Comparison of ENCODE assay signal across 11 cellular contexts in the genomic region with DNA sequence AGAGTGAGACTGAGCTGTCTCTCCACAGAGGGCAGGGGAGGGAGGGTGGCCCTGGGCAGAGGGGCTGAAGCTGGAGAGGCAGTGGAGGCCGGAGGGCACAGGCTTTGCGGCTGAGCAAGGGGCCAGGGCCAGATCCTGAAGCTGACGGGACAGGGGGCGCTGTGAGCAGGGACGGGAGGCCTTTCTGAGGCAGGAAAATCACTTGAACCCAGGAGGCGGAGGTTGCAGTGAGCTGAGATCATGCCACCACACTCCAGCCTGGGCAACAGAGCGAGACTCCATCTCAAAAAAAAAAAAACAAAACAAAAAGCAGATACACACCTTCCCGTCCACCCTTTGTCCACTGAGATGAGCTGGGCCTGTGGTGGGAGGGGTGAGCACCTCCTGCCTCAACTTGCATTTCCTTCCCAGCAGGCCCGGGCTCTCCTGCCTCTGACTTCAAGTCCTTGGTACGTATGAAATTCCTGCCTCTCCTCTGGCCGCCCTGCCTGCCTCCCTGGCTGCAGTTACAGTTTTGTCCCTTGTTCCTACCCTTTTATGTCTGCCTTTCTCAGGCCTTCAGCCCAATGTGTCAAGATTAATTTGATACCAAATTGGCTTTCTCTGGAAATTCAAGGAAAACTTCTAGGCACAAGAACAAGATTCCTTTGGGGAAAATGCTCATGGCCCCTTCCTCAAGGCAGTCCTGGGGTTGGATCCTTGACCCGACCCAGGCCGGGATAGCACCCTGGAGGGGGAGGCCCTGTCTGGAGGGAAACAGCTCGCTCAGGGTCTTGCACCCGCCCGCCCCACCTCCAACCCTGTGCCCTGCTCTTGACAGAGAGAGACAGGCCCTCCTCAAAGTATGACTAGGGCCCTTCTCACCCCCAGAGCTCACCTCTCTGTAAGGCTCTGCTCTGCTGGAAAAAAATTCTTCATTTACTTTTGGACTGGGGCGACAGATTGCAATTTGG. TPM values are rescaled to one million over a fixed set of nuclear protein-coding genes. Genes with fewer than 3 reads are reported as not detected.
DNase-seq lines count a peak whose midpoint lies in the region; ATAC-seq and TF ChIP-seq lines count a peak whose summit lies in the region.
"Had no signal": no experiment of that assay in that cellular context is flagged by ENCODE, and none has a peak within 500 bp of the region (broad histone marks: within the 10 kb centered on the region; RNA-seq: fewer than 3 reads in every experiment).

No MANE protein-coding gene starts in this region.

- H3K9me3 Mint-ChIP-seq in WTC11, result no peaks in the 10 kb centered on the region
- H3K9me3 Mint-ChIP-seq: activated naive CD8-positive, alpha-beta T cell treated with anti-CD3 and anti-CD28 coated beads, Interleukin-2, amount 10 ng/mL, durations not matched to agents 7 days and 5 days had no signal

- H3K4me2 ChIP-seq in skeletal muscle satellite cell (ENCODE audit: low read length), result no peak overlapping the region

- no peaks in the 10 kb centered on the region for H3K36me3 Mint-ChIP-seq in WTC11
- H3K36me3 Mint-ChIP-seq: activated naive CD8-positive, alpha-beta T cell treated with anti-CD3 and anti-CD28 coated beads, Interleukin-2, amount 10 ng/mL, durations not matched to agents 7 days and 5 days had no signal

- peak; percentile 85 for ATAC-seq in WTC11
- no peak for ATAC-seq in GM21576 (IDR thresholded peaks at IDR 0.05; ENCODE audit: unreplicated experiment)

- CTCF ChIA-PET in WTC11 (lab: Charles Lee), result interaction anchor here (0.6 to 8.6 kb wide), 34 partner anchors 8 to 628 kb away, joined by 3 to 144 read pairs (median 4); a partner anchor contains a TSS

- H3K27me3 Mint-ChIP-seq in WTC11 (ENCODE audit: low read depth), result no peaks in the 10 kb centered on the region

- TF ChIP-seq CTCF in WTC11 (IDR thresholded peaks at IDR 0.05) (no peak), left ventricle myocardium inferior (IDR thresholded peaks at IDR 0.05; ENCODE audit: borderline replicate concordance) (no peak), BE2C (IDR thresholded peaks at IDR 0.05; ENCODE audit: low read depth, low read length) (no peak)

- no peak overlapping the region for H3K27ac ChIP-seq in left ventricle myocardium inferior (replicated peaks)

- intact Hi-C loops in left ventricle myocardium inferior (cut with micrococcal nuclease), result no loop called here

- no peaks in the 10 kb centered on the region for H3K36me3 ChIP-seq in left ventricle myocardium inferior
- H3K36me3 ChIP-seq in skeletal muscle satellite cell (ENCODE audit: insufficient read depth, low read length), result no peaks in the 10 kb centered on the region
- H3K36me3 ChIP-seq in BE2C, result no peaks in the 10 kb centered on the region

- POLR2A ChIA-PET in WTC11 (lab: Charles Lee), result interaction anchor here (1.0 to 1.8 kb wide), 6 partner anchors 11 to 91 kb away, joined by 3 to 7 read pairs (median 6); a partner anchor contains a TSS

- H3K27ac Mint-ChIP-seq in WTC11, result peak overlapping the region; percentile 90
- H3K27ac Mint-ChIP-seq: activated naive CD8-positive, alpha-beta T cell treated with anti-CD3 and anti-CD28 coated beads, Interleukin-2, amount 10 ng/mL, durations not matched to agents 7 days and 5 days had no signal

- H3K4me1 ChIP-seq in left ventricle myocardium inferior, result peaks cover 29% of the 10 kb centered on the region
- H3K4me1 ChIP-seq in skeletal muscle satellite cell (ENCODE audit: control insufficient read depth, insufficient read depth, low read length), result peaks cover 31% of the 10 kb centered on the region
- no peaks in the 10 kb centered on the region for H3K4me1 ChIP-seq in BE2C

- H3K9me3 ChIP-seq in left ventricle myocardium inferior (replicated peaks) (no peaks in the 10 kb centered on the region), skeletal muscle satellite cell (replicated peaks; ENCODE audit: low read length) (no peaks in the 10 kb centered on the region), BE2C (no peaks in the 10 kb centered on the region)

- H3K27me3 ChIP-seq in left ventricle myocardium inferior (ENCODE audit: low read depth) (no peaks in the 10 kb centered on the region), skeletal muscle satellite cell (ENCODE audit: control insufficient read depth, insufficient read depth, low read length) (no peaks in the 10 kb centered on the region), BE2C (no peaks in the 10 kb centered on the region)

- H3K4me3 Mint-ChIP-seq in WTC11, result no peak overlapping the region
- H3K4me3 Mint-ChIP-seq: activated naive CD8-positive, alpha-beta T cell treated with anti-CD3 and anti-CD28 coated beads, Interleukin-2, amount 10 ng/mL, durations not matched to agents 7 days and 5 days had no signal

- H3K4me1 Mint-ChIP-seq in WTC11, result peaks cover 17% of the 10 kb centered on the region
- H3K4me1 Mint-ChIP-seq: activated naive CD8-positive, alpha-beta T cell treated with anti-CD3 and anti-CD28 coated beads, Interleukin-2, amount 10 ng/mL, durations not matched to agents 7 days and 5 days had no signal

- H3K4me3 ChIP-seq in left ventricle myocardium inferior (no peak overlapping the region), skeletal muscle satellite cell (ENCODE audit: low read length) (no peak overlapping the region), BE2C (ENCODE audit: low read depth, low read length) (no peak overlapping the region)

- peak overlapping the region; percentile 62 for H3K9ac ChIP-seq in skeletal muscle satellite cell (ENCODE audit: low read depth, low read length)

- peak; percentile 68 for DNase-seq in GM04504 (ENCODE audit: low read depth)
- DNase-seq in WTC11 (ENCODE audit: low spot score), result peak; percentile 76
- peak; percentile 18 for DNase-seq in left ventricle myocardium inferior
- no peak for DNase-seq in BE2C
- DNase-seq in DMS 273 treated with DMSO at 0.1 percent for 48 hours (lab: John Stamatoyannopoulos, UW), result no peak
- DNase-seq in NCI-H526 (lab: John Stamatoyannopoulos, UW), result no peak
- DNase-seq: activated naive CD8-positive, alpha-beta T cell treated with anti-CD3 and anti-CD28 coated beads, Interleukin-2, amount 10 ng/mL, durations not matched to agents 7 days and 5 days; stimulated activated CD4-positive, alpha-beta T cell treated with anti-CD3 and anti-CD28 coated beads, Interleukin-4, amount 100 ng/mL, for 4 hours had no signal

TF ChIP-seq in WTC11, 78 proteins besides CTCF, POLR2A, EP300 and RAD21 (continues in another document):
- TF ChIP-seq, protein P1, sequence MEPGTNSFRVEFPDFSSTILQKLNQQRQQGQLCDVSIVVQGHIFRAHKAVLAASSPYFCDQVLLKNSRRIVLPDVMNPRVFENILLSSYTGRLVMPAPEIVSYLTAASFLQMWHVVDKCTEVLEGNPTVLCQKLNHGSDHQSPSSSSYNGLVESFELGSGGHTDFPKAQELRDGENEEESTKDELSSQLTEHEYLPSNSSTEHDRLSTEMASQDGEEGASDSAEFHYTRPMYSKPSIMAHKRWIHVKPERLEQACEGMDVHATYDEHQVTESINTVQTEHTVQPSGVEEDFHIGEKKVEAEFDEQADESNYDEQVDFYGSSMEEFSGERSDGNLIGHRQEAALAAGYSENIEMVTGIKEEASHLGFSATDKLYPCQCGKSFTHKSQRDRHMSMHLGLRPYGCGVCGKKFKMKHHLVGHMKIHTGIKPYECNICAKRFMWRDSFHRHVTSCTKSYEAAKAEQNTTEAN (CRISPR knock-in tag; IDR thresholded peaks at IDR 0.05), result no peak
- TF ChIP-seq ZNF416 (CRISPR knock-in tag; IDR thresholded peaks at IDR 0.05) (0 out of 2 replicates have a peak, but pooled peaks have one; percentile 51), NR3C1 (CRISPR knock-in tag; conservative IDR thresholded peaks at IDR 0.05; ENCODE audit: low read depth) (no peak)
- TF ChIP-seq, protein P2, sequence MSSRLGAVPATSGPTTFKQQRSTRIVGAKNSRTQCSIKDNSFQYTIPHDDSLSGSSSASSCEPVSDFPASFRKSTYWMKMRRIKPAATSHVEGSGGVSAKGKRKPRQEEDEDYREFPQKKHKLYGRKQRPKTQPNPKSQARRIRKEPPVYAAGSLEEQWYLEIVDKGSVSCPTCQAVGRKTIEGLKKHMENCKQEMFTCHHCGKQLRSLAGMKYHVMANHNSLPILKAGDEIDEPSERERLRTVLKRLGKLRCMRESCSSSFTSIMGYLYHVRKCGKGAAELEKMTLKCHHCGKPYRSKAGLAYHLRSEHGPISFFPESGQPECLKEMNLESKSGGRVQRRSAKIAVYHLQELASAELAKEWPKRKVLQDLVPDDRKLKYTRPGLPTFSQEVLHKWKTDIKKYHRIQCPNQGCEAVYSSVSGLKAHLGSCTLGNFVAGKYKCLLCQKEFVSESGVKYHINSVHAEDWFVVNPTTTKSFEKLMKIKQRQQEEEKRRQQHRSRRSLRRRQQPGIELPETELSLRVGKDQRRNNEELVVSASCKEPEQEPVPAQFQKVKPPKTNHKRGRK (CRISPR knock-in tag; IDR thresholded peaks at IDR 0.05; ENCODE audit: borderline replicate concordance), result no peak
- TF ChIP-seq, protein P3, sequence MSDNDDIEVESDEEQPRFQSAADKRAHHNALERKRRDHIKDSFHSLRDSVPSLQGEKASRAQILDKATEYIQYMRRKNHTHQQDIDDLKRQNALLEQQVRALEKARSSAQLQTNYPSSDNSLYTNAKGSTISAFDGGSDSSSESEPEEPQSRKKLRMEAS (CRISPR knock-in tag; IDR thresholded peaks at IDR 0.05), result no peak

RNA-seq across cellular contexts. Expression of a gene that starts 11.2 kb away (rescaled TPM):
- total RNA-seq in WTC11 (2021) (6.6 to 14.7 TPM (median 14.1 TPM) in 3 replicates), left ventricle myocardium inferior (46.3 TPM)
- 12.9 and 14.6 TPM in 2 replicates for total RNA-seq in skeletal muscle satellite cell (2012; rRNA removed)
- polyA plus RNA-seq in BE2C (2012; ENCODE audit: insufficient read depth, insufficient read length, low read depth), result 2.2 TPM

RNA-seq across cellular contexts. Expression of a gene that starts 22.5 kb away (rescaled TPM):
- 0.71 to 1.2 TPM (median 1.0 TPM) in 3 replicates for total RNA-seq in WTC11 (2021)
- total RNA-seq in left ventricle myocardium inferior, result 0.44 TPM
- not detected in 2 replicates for total RNA-seq in skeletal muscle satellite cell (2012; rRNA removed)
- polyA plus RNA-seq in BE2C (2012; ENCODE audit: insufficient read depth, insufficient read length, low read depth), result not detected
- total RNA-seq: T-helper 2 cell treated with Interferon-gamma antibody and Interleukin-4, amounts not matched to agents 100 ng/mL and 5 ng/mL, for 36 hours had no signal

RNA-seq across cellular contexts. Expression of a gene that starts 30.1 kb away (rescaled TPM):
- total RNA-seq in WTC11 (2021) (0.69 to 1.6 TPM (median 0.76 TPM) in 3 replicates), left ventricle myocardium inferior (20.1 TPM)
- 4.8 and 15.3 TPM in 2 replicates for total RNA-seq in skeletal muscle satellite cell (2012; rRNA removed)
- polyA plus RNA-seq in BE2C (2012; ENCODE audit: insufficient read depth, insufficient read length, low read depth), result 3.9 TPM

RNA-seq across cellular contexts. Expression of a gene that starts 41.4 kb away (rescaled TPM):
- 191 to 212 TPM (median 204 TPM) in 3 replicates for total RNA-seq in WTC11 (2021)
- total RNA-seq in left ventricle myocardium inferior, result 97.0 TPM
- 285 and 293 TPM in 2 replicates for total RNA-seq in skeletal muscle satellite cell (2012; rRNA removed)
- 88.9 TPM for polyA plus RNA-seq in BE2C (2012; ENCODE audit: insufficient read depth, insufficient read length, low read depth)

RNA-seq across cellular contexts. Expression of a gene that starts 50.8 kb away (rescaled TPM):
- total RNA-seq in WTC11 (2021), result 42.9 to 51.1 TPM (median 49.7 TPM) in 3 replicates
- 32.2 TPM for total RNA-seq in left ventricle myocardium inferior
- total RNA-seq in skeletal muscle satellite cell (2012; rRNA removed), result 16.2 and 18.6 TPM in 2 replicates
- polyA plus RNA-seq in BE2C (2012; ENCODE audit: insufficient read depth, insufficient read length, low read depth), result 30.4 TPM

Comparison
In these comparisons a context has a peak if more than half of its experiments do, and no peak if none do; other contexts are left out.
1. DNase-seq: peak in GM04504 (single experiment), WTC11 (single experiment) and left ventricle myocardium inferior (single experiment); none in BE2C (single experiment), DMS 273 treated with DMSO at 0.1 percent for 48 hours (single experiment) and NCI-H526 (0 of 2).